Comparison of ENCODE assay signal across 13 cellular contexts in the genomic region with DNA sequence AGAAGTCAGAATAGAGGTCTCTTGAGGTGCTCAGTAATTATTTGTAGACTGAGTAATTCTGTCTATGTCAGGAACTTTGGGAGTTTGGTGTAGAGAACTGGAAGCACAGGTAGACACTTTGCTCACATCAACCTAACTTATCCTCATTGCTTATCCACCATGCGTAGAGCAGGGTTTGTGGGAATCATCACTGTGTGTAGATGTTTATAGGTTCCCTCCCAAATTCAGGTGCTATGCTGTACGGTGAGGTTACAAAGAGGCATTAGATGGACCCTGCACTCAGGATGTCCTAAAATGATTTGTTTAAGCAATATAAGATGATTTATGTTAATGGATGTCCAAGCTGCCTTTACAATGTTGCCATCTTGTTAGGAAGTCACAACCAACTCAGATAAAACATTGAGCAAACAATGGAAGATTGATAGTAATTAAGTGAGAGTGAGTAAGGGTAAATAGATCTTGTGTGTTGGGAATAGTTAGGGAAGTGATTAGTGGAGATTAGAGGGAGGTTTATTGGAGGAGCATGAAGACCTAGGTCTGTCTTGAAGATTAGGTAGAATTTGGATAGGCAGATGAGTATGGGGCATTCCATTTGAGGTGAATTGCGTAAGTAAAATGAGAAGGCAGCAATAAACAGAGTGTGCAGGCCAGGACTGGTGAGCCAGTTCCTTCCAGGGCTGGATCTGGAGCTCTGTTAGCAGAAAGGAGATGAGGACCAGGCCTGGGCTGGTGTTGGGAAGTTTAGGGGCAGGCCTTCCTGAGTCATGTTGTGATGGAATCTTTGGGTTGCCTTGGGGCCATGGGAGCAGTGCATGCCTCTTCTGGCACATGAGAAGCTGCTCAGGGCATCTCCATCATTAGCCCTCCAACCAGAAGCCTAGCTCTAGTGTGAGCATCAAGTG. TPM values are rescaled to one million over a fixed set of nuclear protein-coding genes. Genes with fewer than 3 reads are reported as not detected.
DNase-seq lines count a peak whose midpoint lies in the region; ATAC-seq, FAIRE-seq and TF ChIP-seq lines count a peak whose summit lies in the region.
"Had no signal": no experiment of that assay in that cellular context is flagged by ENCODE, and none has a peak within 500 bp of the region (broad histone marks: within the 10 kb centered on the region; RNA-seq: fewer than 3 reads in every experiment).

No MANE protein-coding gene starts in this region.

- POLR2A ChIA-PET in HCT116 (lab: Charles Lee), result interaction anchor here (1.6 kb wide), 1 partner anchor 12 kb away, joined by 4 read pairs; the partner anchor contains the start of gene EPAS1

- in situ Hi-C loops in GM13976 (cut with MboI; ENCODE audit: low sequenced_read_pairs, unreplicated experiment), result no loop called here

- no peak overlapping the region for H3K4me2 ChIP-seq in HCT116 (ENCODE audit: low read length)

- H3K27me3 ChIP-seq in HCT116 (ENCODE audit: insufficient read depth, low read length), result no peaks in the 10 kb centered on the region
- H3K27me3 ChIP-seq in subcutaneous abdominal adipose tissue (ENCODE audit: control insufficient read depth in 5 of 5, insufficient read depth in 4 of 5, low read length in 5 of 5), result no peaks in the 10 kb centered on the region

- H4K20me1 ChIP-seq in HCT116 (ENCODE audit: insufficient read depth), result no peaks in the 10 kb centered on the region

- H3K27ac ChIP-seq in HCT116 (ENCODE audit: low read depth, low read length) (no peak overlapping the region), VCaP (peak overlapping the region; percentile 79), subcutaneous abdominal adipose tissue (ENCODE audit: low read depth, low read length) (peak overlapping the region; percentile 78)

- no TSS peak for BruUV-seq in HCT116 (replicated peaks; lab: Mats Ljungman, UMichigan)

- H3K9me2 ChIP-seq in HCT116 (ENCODE audit: insufficient read depth), result no peaks in the 10 kb centered on the region

- no peak overlapping the region for H3K4me3 Mint-ChIP-seq in activated T-cell treated with anti-CD3 and anti-CD28 coated beads, Interleukin-2, amount 50 U/mL, for 24 hours
- H3K4me3 Mint-ChIP-seq: activated naive CD4-positive, alpha-beta T cell treated with anti-CD3 and anti-CD28 coated beads, Interleukin-2, amount 10 ng/mL, durations not matched to agents 7 days and 5 days; naive B cell had no signal

- H3K79me2 ChIP-seq in HCT116 (ENCODE audit: insufficient read depth, low read length), result peaks cover 16% of the 10 kb centered on the region; the same call in 1 of the 2 replicates

- no peak for ATAC-seq in HCT116
- ATAC-seq: sciatic nerve had no signal

- H3K4me1 Mint-ChIP-seq in activated T-cell treated with anti-CD3 and anti-CD28 coated beads, Interleukin-2, amount 50 U/mL, for 24 hours (ENCODE audit: low read depth), result peaks cover 21% of the 10 kb centered on the region
- H3K4me1 Mint-ChIP-seq: naive B cell had no signal

- DNase-seq in HCT116 (ENCODE audit: low read depth, low spot score) (no peak), fibroblast of villous mesenchyme (ENCODE audit: low read depth) (peak; percentile 87), GM19239 (ENCODE audit: insufficient read length, low spot score) (no peak), GM13976 (ENCODE audit: low spot score) (no peak)
- no peak for DNase-seq in activated T-cell treated with anti-CD3 and anti-CD28 coated beads, Interleukin-2, amount 50 U/mL, for 24 hours
- DNase-seq: activated naive CD4-positive, alpha-beta T cell treated with anti-CD3 and anti-CD28 coated beads, Interleukin-2, amount 10 ng/mL, durations not matched to agents 7 days and 5 days; naive B cell; NCI-H1694; NCI-H510A treated with DMSO at 0.1 percent for 48 hours had no signal

- H3K27ac Mint-ChIP-seq in activated T-cell treated with anti-CD3 and anti-CD28 coated beads, Interleukin-2, amount 50 U/mL, for 24 hours, result no peak overlapping the region
- H3K27ac Mint-ChIP-seq: activated naive CD4-positive, alpha-beta T cell treated with anti-CD3 and anti-CD28 coated beads, Interleukin-2, amount 10 ng/mL, durations not matched to agents 7 days and 5 days; naive B cell had no signal

- TF ChIP-seq RAD21 in HCT116 (IDR thresholded peaks at IDR 0.05; ENCODE audit: low read depth), result no peak

- no peaks in the 10 kb centered on the region for H3K9me3 Mint-ChIP-seq in activated T-cell treated with anti-CD3 and anti-CD28 coated beads, Interleukin-2, amount 50 U/mL, for 24 hours

- intact Hi-C loops in HCT116 (cut with micrococcal nuclease), result no loop called here

- H3K9ac ChIP-seq in HCT116 (ENCODE audit: low read length), result no peak overlapping the region
- no peak overlapping the region for H3K9ac ChIP-seq in subcutaneous abdominal adipose tissue (ENCODE audit: low read length in 5 of 5)

- H3K36me3 ChIP-seq in HCT116 (ENCODE audit: control insufficient read depth in 1 of 2, insufficient read depth in 2 of 2, low read length in 2 of 2) (no peaks in the 10 kb centered on the region), subcutaneous abdominal adipose tissue (ENCODE audit: control insufficient read depth in 5 of 5, insufficient read depth in 5 of 5, low read length in 5 of 5) (peaks cover 0 to 6% (median 0%) of the 10 kb centered on the region in 5 donors)

- no peak overlapping the region for H3K4me3 ChIP-seq in HCT116 (replicated peaks in 1 of 2; ENCODE audit: low read depth in 1 of 2, low read length in 2 of 2)
- no peak overlapping the region for H3K4me3 ChIP-seq in fibroblast of villous mesenchyme (ENCODE audit: low read depth, low read length)
- no peak overlapping the region for H3K4me3 ChIP-seq in subcutaneous abdominal adipose tissue (ENCODE audit: low read depth in 1 of 5, low read length in 5 of 5)

- H2AFZ ChIP-seq in HCT116 (ENCODE audit: low read depth, low read length, poor library complexity, severe bottlenecking), result no peak overlapping the region

- CTCF ChIA-PET in HCT116 (lab: Charles Lee), result no interaction called here

- peaks cover 16% of the 10 kb centered on the region for H3K27me3 Mint-ChIP-seq in activated T-cell treated with anti-CD3 and anti-CD28 coated beads, Interleukin-2, amount 50 U/mL, for 24 hours

- H3K9me3 ChIP-seq in HCT116 (ENCODE audit: control insufficient read depth in 1 of 2, insufficient read depth in 1 of 2, low read depth in 1 of 2, low read length in 2 of 2) (no peaks in the 10 kb centered on the region; a peak in 1 of 4 replicates), subcutaneous abdominal adipose tissue (ENCODE audit: control insufficient read depth in 5 of 5, low read length in 5 of 5) (no peaks in the 10 kb centered on the region)

- TF ChIP-seq POLR2A in HCT116 (IDR thresholded peaks at IDR 0.05; ENCODE audit: borderline replicate concordance, extremely low read depth, insufficient read depth, insufficient read length), result no peak

- FAIRE-seq in GM19239 (lab: Jason Lieb, UNC), result no peak
- FAIRE-seq: TTC549 had no signal

- H3K4me1 ChIP-seq in HCT116 (ENCODE audit: control insufficient read depth in 1 of 2, insufficient read depth in 2 of 2, low read length in 2 of 2) (peaks cover 46 to 87% of the 10 kb centered on the region in 2 experiments), subcutaneous abdominal adipose tissue (ENCODE audit: control insufficient read depth in 5 of 5, insufficient read depth in 5 of 5, low read length in 5 of 5) (peaks cover 10 to 98% (median 69%) of the 10 kb centered on the region in 5 donors)

- RAD21 ChIA-PET in HCT116 (lab: Charles Lee; ENCODE audit: low non-redundant PET in 1 of 2, low total read pairs in 2 of 2, uncharacterized antibody in 2 of 2, unreplicated experiment in 2 of 2), result interaction anchor here in 1 of 2 experiments (0.7 kb wide), 1 partner anchor 246 kb away, joined by 3 read pairs; no protein-coding TSS in a partner anchor

- TF ChIP-seq CTCF in HCT116 (IDR thresholded peaks at IDR 0.05 in 2 of 3, conservative IDR thresholded peaks at IDR 0.05 in 1 of 3; ENCODE audit: borderline replicate concordance in 1 of 3, insufficient read depth in 1 of 3, low read depth in 2 of 3, low read length in 2 of 3) (no peak), VCaP (conservative IDR thresholded peaks at IDR 0.05) (no peak), fibroblast of villous mesenchyme (IDR thresholded peaks at IDR 0.05; ENCODE audit: insufficient read depth, low read depth, low read length) (no peak), GM13976 (IDR thresholded peaks at IDR 0.05; ENCODE audit: borderline replicate concordance, control extremely low read depth, extremely low read depth, insufficient read depth, missing control alignments) (no peak)

- no peaks in the 10 kb centered on the region for H3K36me3 Mint-ChIP-seq in activated T-cell treated with anti-CD3 and anti-CD28 coated beads, Interleukin-2, amount 50 U/mL, for 24 hours (ENCODE audit: low read depth)

TF ChIP-seq in HCT116, 20 proteins besides CTCF, POLR2A, EP300 and RAD21:
- TF ChIP-seq EGR1 (IDR thresholded peaks at IDR 0.05; ENCODE audit: low read depth), result no peak
- no peak for TF ChIP-seq ZBTB33 (IDR thresholded peaks at IDR 0.05; ENCODE audit: extremely low read depth, insufficient replicate concordance, low read length)
- no peak for TF ChIP-seq SIN3A (IDR thresholded peaks at IDR 0.05; ENCODE audit: low read depth)
- TF ChIP-seq SRF (IDR thresholded peaks at IDR 0.05; ENCODE audit: low read depth), result no peak
- TF ChIP-seq JUND (IDR thresholded peaks at IDR 0.05), result no peak
- peak; percentile 25; the same call in 1 of the 2 replicates for TF ChIP-seq CEBPB (IDR thresholded peaks at IDR 0.05; ENCODE audit: low read depth)

RNA-seq across cellular contexts. Expression of gene EPAS1, which starts 12.1 kb away (rescaled TPM):
- 55.9 TPM for total RNA-seq in HCT116 (2021; ENCODE audit: unreplicated experiment)
- polyA plus RNA-seq in HCT116 (2012), result 36.4 and 50.7 TPM in 2 replicates
- 124 and 132 TPM in 2 replicates for total RNA-seq in fibroblast of villous mesenchyme
